In genomic region chrX:56802921-56803848, GRCh38 we compare ENCODE assay signal across 8 cellular contexts.
DNase-seq lines count a peak whose midpoint lies in the region; ATAC-seq and TF ChIP-seq lines count a peak whose summit lies in the region.

No MANE protein-coding gene starts in this region.

- H3K9me3 Mint-ChIP-seq in CD4-positive, CD25-positive, alpha-beta regulatory T cell, result no peaks in the 10 kb centered on the region

- no peaks in the 10 kb centered on the region for H3K27me3 Mint-ChIP-seq in CD4-positive, CD25-positive, alpha-beta regulatory T cell

- no peak for ATAC-seq in CD4-positive, CD25-positive, alpha-beta regulatory T cell (ENCODE audit: low read depth in 2 of 2)
- ATAC-seq in HG02943 (IDR thresholded peaks at IDR 0.05; ENCODE audit: low read depth, unreplicated experiment) (peak; percentile 59), Right ventricle myocardium superior (ENCODE audit: poor library complexity) (peak; percentile 81), GM21423 (IDR thresholded peaks at IDR 0.05; ENCODE audit: unreplicated experiment) (no peak), HG02759 (IDR thresholded peaks at IDR 0.05; ENCODE audit: unreplicated experiment) (no peak)

- TF ChIP-seq CTCF in prostate gland (IDR thresholded peaks at IDR 0.05), result peak in 2 of 4 experiments; percentile 44 to 55

- H3K9me3 ChIP-seq in CD4-positive, CD25-positive, alpha-beta regulatory T cell (ENCODE audit: control insufficient read depth in 2 of 2, low read length in 2 of 2), result no peaks in the 10 kb centered on the region
- no peaks in the 10 kb centered on the region for H3K9me3 ChIP-seq in prostate gland

- H3K4me1 ChIP-seq in CD4-positive, CD25-positive, alpha-beta regulatory T cell (ENCODE audit: control insufficient read depth, insufficient read depth, low read length, poor library complexity, severe bottlenecking), result peaks cover 26% of the 10 kb centered on the region
- no peaks in the 10 kb centered on the region for H3K4me1 ChIP-seq in prostate gland (replicated peaks)

- H3K36me3 ChIP-seq in CD4-positive, CD25-positive, alpha-beta regulatory T cell (ENCODE audit: control insufficient read depth, insufficient read depth, low read length), result no peaks in the 10 kb centered on the region
- H3K36me3 ChIP-seq in prostate gland, result no peaks in the 10 kb centered on the region

- intact Hi-C loops in Right ventricle myocardium superior (cut with DNase I), result no loop called here
- intact Hi-C loops in prostate gland (cut with DNase I), result no loop called here

- no peaks in the 10 kb centered on the region for H3K27me3 ChIP-seq in CD4-positive, CD25-positive, alpha-beta regulatory T cell (ENCODE audit: control insufficient read depth, insufficient read depth, low read length)
- H3K27me3 ChIP-seq in prostate gland (replicated peaks; ENCODE audit: insufficient read depth), result no peaks in the 10 kb centered on the region

- H3K36me3 Mint-ChIP-seq in CD4-positive, CD25-positive, alpha-beta regulatory T cell, result peaks cover 5% of the 10 kb centered on the region

- WGBS in prostate gland, result 46% methylated on average over 25 of the region's 27 CpGs

- TF ChIP-seq POLR2A in prostate gland (IDR thresholded peaks at IDR 0.05), result no peak

- H3K27ac Mint-ChIP-seq in CD4-positive, CD25-positive, alpha-beta regulatory T cell, result peak overlapping the region; percentile 94 to 95 (median 94)

- H3K27ac ChIP-seq in CD4-positive, CD25-positive, alpha-beta regulatory T cell (ENCODE audit: insufficient read depth, low read length, poor library complexity, severe bottlenecking), result no peak overlapping the region
- peak overlapping the region; percentile 56 to 66 for H3K27ac ChIP-seq in prostate gland

- peak; percentile 24 to 88 (median 79) for DNase-seq in CD4-positive, CD25-positive, alpha-beta regulatory T cell
- DNase-seq in SHP77 treated with DMSO at 0.1 percent for 48 hours (lab: John Stamatoyannopoulos, UW) (peak; percentile 87), Right ventricle myocardium superior (peak; percentile 60), prostate gland (ENCODE audit: low spot score) (peak; percentile 25)
- DNase-seq in activated naive CD8-positive, alpha-beta T cell treated with anti-CD3 and anti-CD28 coated beads, Interleukin-2, amount 50 U/mL, for 16 hours (ENCODE audit: low read depth, low spot score), result peak; percentile 12

- peak overlapping the region in 3 of 4 donors; percentile 87 to 97 (median 96) for H3K4me3 Mint-ChIP-seq in CD4-positive, CD25-positive, alpha-beta regulatory T cell

- H3K4me1 Mint-ChIP-seq in CD4-positive, CD25-positive, alpha-beta regulatory T cell, result peaks cover 10 to 46% (median 19%) of the 10 kb centered on the region in 4 donors

- no peak overlapping the region for H3K4me3 ChIP-seq in CD4-positive, CD25-positive, alpha-beta regulatory T cell (ENCODE audit: low read depth, low read length)
- H3K4me3 ChIP-seq in prostate gland, result no peak overlapping the region

Comparison
In these comparisons a context has a peak if more than half of its experiments do, and no peak if none do; other contexts are left out.
1. ATAC-seq: peak in HG02943 (single experiment) and Right ventricle myocardium superior (single experiment); none in CD4-positive, CD25-positive, alpha-beta regulatory T cell (0 of 2), GM21423 (single experiment) and HG02759 (single experiment).
2. DNase-seq: peak in every context shown above with its lines; median percentile 87 in SHP77 treated with DMSO at 0.1 percent for 48 hours; 79 in CD4-positive, CD25-positive, alpha-beta regulatory T cell; 60 in Right ventricle myocardium superior; 25 in prostate gland; 12 in activated naive CD8-positive, alpha-beta T cell treated with anti-CD3 and anti-CD28 coated beads, Interleukin-2, amount 50 U/mL, for 16 hours.